ENCODE assay signal across 1 cellular context in genomic region chr10:79196470-79197461, GRCh38.
A peak's percentile ranks its signal among the peaks of the same experiment; 100 is the strongest.
TF ChIP-seq lines count a peak whose summit lies in the region.

No MANE protein-coding gene starts in this region.

TF ChIP-seq in HepG2, 621 proteins besides CTCF, POLR2A, EP300 and RAD21 (continued from another document and continues in another):
- no peak for TF ChIP-seq FOXO4 (CRISPR knock-in tag; conservative IDR thresholded peaks at IDR 0.05)
- 0 out of 2 replicates have a peak, but pooled peaks have one; percentile 48 for TF ChIP-seq ZSCAN21 (CRISPR knock-in tag; IDR thresholded peaks at IDR 0.05; ENCODE audit: borderline replicate concordance)
- TF ChIP-seq MAFG (CRISPR knock-in tag; IDR thresholded peaks at IDR 0.05) = no peak
- TF ChIP-seq ARID5B (CRISPR knock-in tag; IDR thresholded peaks at IDR 0.05) = peak; percentile 26; the same call in 1 of the 2 replicates
- no peak for TF ChIP-seq TBL1XR1 (IDR thresholded peaks at IDR 0.05; ENCODE audit: borderline replicate concordance, low read length, partially characterized antibody)
- TF ChIP-seq SOX5 (CRISPR knock-in tag; IDR thresholded peaks at IDR 0.05; ENCODE audit: borderline replicate concordance) = 0 out of 2 replicates have a peak, but pooled peaks have one; percentile 9
- TF ChIP-seq CCDC6 (CRISPR knock-in tag; IDR thresholded peaks at IDR 0.05) = no peak
- no peak; the same call in 1 of the 2 replicates for TF ChIP-seq ZNF629 (CRISPR knock-in tag; conservative IDR thresholded peaks at IDR 0.05)
- peak; percentile 35; the same call in 1 of the 2 replicates for TF ChIP-seq SMC3 (IDR thresholded peaks at IDR 0.05; ENCODE audit: low read length)
- no peak for TF ChIP-seq TRIM24 (CRISPR knock-in tag; IDR thresholded peaks at IDR 0.05)
- no peak for TF ChIP-seq ATF4 (CRISPR knock-in tag; IDR thresholded peaks at IDR 0.05)
- TF ChIP-seq GTF2F1 (IDR thresholded peaks at IDR 0.05; ENCODE audit: low read length) = no peak
- TF ChIP-seq PRDM10 (CRISPR knock-in tag; IDR thresholded peaks at IDR 0.05; ENCODE audit: low read depth) = no peak
- peak; percentile 91 for TF ChIP-seq RBM22 (optimal IDR thresholded peaks at IDR 0.05; ENCODE audit: low read length)
- TF ChIP-seq NFYB (CRISPR knock-in tag; IDR thresholded peaks at IDR 0.05) = no peak
- TF ChIP-seq KAT2B (IDR thresholded peaks at IDR 0.05; ENCODE audit: borderline replicate concordance, low read depth, low read length) = no peak
- no peak for TF ChIP-seq ZNF615 (CRISPR knock-in tag; IDR thresholded peaks at IDR 0.05; ENCODE audit: borderline replicate concordance)
- TF ChIP-seq ZNF75D (CRISPR knock-in tag; IDR thresholded peaks at IDR 0.05; ENCODE audit: borderline replicate concordance) = no peak
- TF ChIP-seq ZNF646 (CRISPR knock-in tag; IDR thresholded peaks at IDR 0.05) = 0 out of 2 replicates have a peak, but pooled peaks have one; percentile 13
- no peak for TF ChIP-seq RBAK (CRISPR knock-in tag; IDR thresholded peaks at IDR 0.05)
- TF ChIP-seq MEIS1 (CRISPR knock-in tag; IDR thresholded peaks at IDR 0.05; ENCODE audit: borderline replicate concordance) = no peak
- no peak for TF ChIP-seq IRX3 (CRISPR knock-in tag; IDR thresholded peaks at IDR 0.05; ENCODE audit: borderline replicate concordance, low read depth)
- TF ChIP-seq ZNF383 (CRISPR knock-in tag; IDR thresholded peaks at IDR 0.05; ENCODE audit: borderline replicate concordance) = no peak
- TF ChIP-seq ETV5 (CRISPR knock-in tag; IDR thresholded peaks at IDR 0.05; ENCODE audit: borderline replicate concordance) = no peak
- no peak for TF ChIP-seq MYNN (CRISPR knock-in tag; IDR thresholded peaks at IDR 0.05; ENCODE audit: low read depth)
- TF ChIP-seq EEA1 (CRISPR knock-in tag; IDR thresholded peaks at IDR 0.05; ENCODE audit: borderline replicate concordance) = no peak
- no peak for TF ChIP-seq HOXA7 (CRISPR knock-in tag; IDR thresholded peaks at IDR 0.05)
- TF ChIP-seq ZNF234 (CRISPR knock-in tag; conservative IDR thresholded peaks at IDR 0.05) = no peak
- no peak for TF ChIP-seq ZNF713 (CRISPR knock-in tag; IDR thresholded peaks at IDR 0.05)
- no peak for TF ChIP-seq ZNF414 (CRISPR knock-in tag; IDR thresholded peaks at IDR 0.05)
- peak; percentile 42; the same call in 1 of the 2 replicates for TF ChIP-seq GATAD1 (CRISPR knock-in tag; IDR thresholded peaks at IDR 0.05)
- TF ChIP-seq TGIF2 (CRISPR knock-in tag; IDR thresholded peaks at IDR 0.05) = no peak
- TF ChIP-seq TCF7 (IDR thresholded peaks at IDR 0.05; ENCODE audit: low read depth) = no peak
- peak; percentile 24; the same call in 1 of the 2 replicates for TF ChIP-seq ZNF281 (CRISPR knock-in tag; IDR thresholded peaks at IDR 0.05; ENCODE audit: borderline replicate concordance)
- TF ChIP-seq ZNF460 (CRISPR knock-in tag; IDR thresholded peaks at IDR 0.05; ENCODE audit: borderline replicate concordance) = no peak
- no peak for TF ChIP-seq STAT5B (CRISPR knock-in tag; IDR thresholded peaks at IDR 0.05)
- peak; percentile 79 for TF ChIP-seq XRCC5 (optimal IDR thresholded peaks at IDR 0.05; ENCODE audit: low read length)
- TF ChIP-seq ASH2L (IDR thresholded peaks at IDR 0.05; ENCODE audit: insufficient read length, low read depth, low read length) = no peak
- TF ChIP-seq NBN (conservative IDR thresholded peaks at IDR 0.05) = no peak
- no peak for TF ChIP-seq ZNF136 (CRISPR knock-in tag; IDR thresholded peaks at IDR 0.05; ENCODE audit: low read depth)
- no peak for TF ChIP-seq ZNF784 (CRISPR knock-in tag; IDR thresholded peaks at IDR 0.05; ENCODE audit: borderline replicate concordance)
- no peak for TF ChIP-seq ZNF672 (CRISPR knock-in tag; IDR thresholded peaks at IDR 0.05)
- no peak for TF ChIP-seq SOX6 (IDR thresholded peaks at IDR 0.05)
- TF ChIP-seq SOX6 (CRISPR knock-in tag; IDR thresholded peaks at IDR 0.05) = peak; percentile 48; the same call in 1 of the 2 replicates
